In the genomic region with DNA sequence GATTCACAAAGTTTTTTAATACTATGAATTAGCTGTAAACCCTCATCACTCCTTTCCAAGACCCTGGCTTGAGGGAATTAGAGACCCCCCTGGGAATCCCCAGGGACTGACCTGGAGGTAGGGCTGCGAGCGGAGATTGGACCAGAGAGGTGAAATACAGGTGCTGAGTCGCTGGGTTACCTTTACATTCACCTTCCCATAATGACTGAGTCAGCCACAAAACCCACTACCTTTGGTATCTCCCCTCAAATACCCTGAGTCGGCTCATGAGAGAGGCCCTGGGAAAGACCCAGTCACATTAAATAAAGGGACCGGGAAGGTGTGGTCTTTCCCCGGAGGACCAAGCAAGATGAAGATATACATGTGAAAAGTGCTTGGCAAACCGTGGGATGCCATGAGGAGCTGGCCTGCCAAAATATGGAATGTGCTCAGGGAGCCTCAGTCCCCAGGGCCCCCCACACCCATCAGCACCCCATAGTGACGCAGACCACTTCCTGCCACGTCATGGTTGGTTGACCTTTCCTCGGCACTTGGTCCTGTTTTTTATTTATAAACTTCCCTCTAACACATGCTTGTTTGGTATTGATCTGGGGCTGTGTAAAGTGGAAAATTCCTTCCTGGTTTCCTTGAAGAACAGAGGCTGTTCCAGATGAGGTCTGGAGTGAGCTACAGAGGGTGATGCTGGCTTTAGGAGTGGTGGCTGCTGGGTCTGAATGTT, we compare ENCODE assay signal across 11 cellular contexts. TPM values are rescaled to one million over a fixed set of nuclear protein-coding genes. Genes with fewer than 3 reads are reported as not detected.
DNase-seq lines count a peak whose midpoint lies in the region; ATAC-seq and TF ChIP-seq lines count a peak whose summit lies in the region.
"Had no signal": no experiment of that assay in that cellular context is flagged by ENCODE, and none has a peak within 500 bp of the region (broad histone marks: within the 10 kb centered on the region; RNA-seq: fewer than 3 reads in every experiment).

No MANE protein-coding gene starts in this region.

- CTCF ChIA-PET in IMR-90 (lab: Yijun Ruan, JAX) = interaction anchor here (1.6 kb wide), 1 partner anchor 232 kb away, joined by 4 read pairs; no protein-coding TSS in a partner anchor

- no peaks in the 10 kb centered on the region for H3K27me3 ChIP-seq in IMR-90 (ENCODE audit: control insufficient read depth, insufficient read depth, low read length)
- H3K27me3 ChIP-seq in sigmoid colon = no peaks in the 10 kb centered on the region

- H3K14ac ChIP-seq in IMR-90 (replicated peaks; ENCODE audit: low read depth, low read length) = peak overlapping the region; percentile 34; the same call in 1 of the 2 replicates

- TF ChIP-seq EP300 in sigmoid colon (IDR thresholded peaks at IDR 0.05) = peak in 2 of 4 donors; percentile 1 to 46

- 0 out of 2 replicates have a peak overlapping the region, but pooled peaks have one; percentile 9 for H3K23ac ChIP-seq in IMR-90 (ENCODE audit: low read depth, low read length)

- no peaks in the 10 kb centered on the region for H3K79me1 ChIP-seq in IMR-90 (ENCODE audit: low read depth in 1 of 2, low read length in 2 of 2)

- peak overlapping the region; percentile 79 for H2BK120ac ChIP-seq in IMR-90 (ENCODE audit: low read depth, low read length)

- peak; percentile 12; the same call in 1 of the 2 replicates for ATAC-seq in IMR-90 (ENCODE audit: low read depth)
- ATAC-seq in GM19395 (IDR thresholded peaks at IDR 0.05; ENCODE audit: unreplicated experiment) = no peak
- ATAC-seq in HG02610 (IDR thresholded peaks at IDR 0.05; ENCODE audit: unreplicated experiment) = no peak

- H2AK9ac ChIP-seq in IMR-90 (replicated peaks; ENCODE audit: low read depth, low read length, poor library complexity) = no peak overlapping the region

- H3K9ac ChIP-seq in IMR-90 (ENCODE audit: low read depth, low read length) = no peak overlapping the region

- H3K4me1 ChIP-seq in IMR-90 (ENCODE audit: control insufficient read depth, insufficient read depth, low read length) (peaks cover 8% of the 10 kb centered on the region), sigmoid colon (peaks cover 0 to 11% (median 4%) of the 10 kb centered on the region in 4 donors)

- DNase-seq in NK-92 treated with Interleukin-12 subunit alpha and Interleukin-12 subunit beta, amount 100 ng/mL, for 24 hours (lab: John Stamatoyannopoulos, UW) = peak; percentile 39
- DNase-seq in NK-92 (lab: John Stamatoyannopoulos, UW; ENCODE audit: unreplicated experiment) = no peak
- peak; percentile 83 for DNase-seq in IMR-90
- peak; percentile 88 to 91 for DNase-seq in cardiac fibroblast (ENCODE audit: low read depth in 2 of 2)
- DNase-seq in sigmoid colon = peak; percentile 43
- no peak for DNase-seq in GM10266 (ENCODE audit: extremely low spot score)
- DNase-seq: GF-D8, head of caudate nucleus, NCI-H1694 had no signal

- intact Hi-C loops in IMR-90 (cut with micrococcal nuclease) (loop anchor here (5.0 kb wide), 1 partner anchor 71 kb away; no protein-coding TSS in a partner anchor), sigmoid colon (cut with DNase I) (no loop called here)

- no peak overlapping the region for H2BK5ac ChIP-seq in IMR-90 (ENCODE audit: low read depth, low read length, poor library complexity, severe bottlenecking)

- H2BK15ac ChIP-seq in IMR-90 (ENCODE audit: low read depth, low read length) = peak overlapping the region; percentile 53

- H3K4ac ChIP-seq in IMR-90 (ENCODE audit: low read depth, low read length) = peak overlapping the region; percentile 47

- H3K9me1 ChIP-seq in IMR-90 (ENCODE audit: insufficient read depth, low read length) = peaks cover 19% of the 10 kb centered on the region

- peak overlapping the region; percentile 84 for H2AK5ac ChIP-seq in IMR-90 (ENCODE audit: low read depth, low read length)

- no peak overlapping the region for H3K4me3 ChIP-seq in IMR-90 (ENCODE audit: insufficient read depth, low read depth, low read length)
- H3K4me3 ChIP-seq in cardiac fibroblast (replicated peaks in 1 of 2; ENCODE audit: low read depth in 2 of 2, low read length in 2 of 2) = no peak overlapping the region
- no peak overlapping the region for H3K4me3 ChIP-seq in sigmoid colon

- H2BK20ac ChIP-seq in IMR-90 (ENCODE audit: low read depth, low read length) = peak overlapping the region; percentile 65; the same call in 1 of the 2 replicates

- H4K8ac ChIP-seq in IMR-90 (ENCODE audit: low read depth in 2 of 2, low read length in 2 of 2) = peak overlapping the region; percentile 19 to 74; a peak in 3 of 4 replicates

- peak overlapping the region; percentile 81 for H2AFZ ChIP-seq in IMR-90 (replicated peaks; ENCODE audit: low read length, poor library complexity)

- in situ Hi-C loops in IMR-90 (cut with MboI; ENCODE audit: low sequenced_read_pairs) = loop anchor here (5.0 kb wide), 1 partner anchor 216 kb away; no protein-coding TSS in a partner anchor

- 0 out of 2 replicates have a peak overlapping the region, but pooled peaks have one; percentile 5 for H4K91ac ChIP-seq in IMR-90 (ENCODE audit: insufficient read depth, low read depth, low read length)

- H3K36me3 ChIP-seq in IMR-90 (ENCODE audit: control insufficient read depth, insufficient read depth, low read length) (no peaks in the 10 kb centered on the region), sigmoid colon (no peaks in the 10 kb centered on the region)

- H3K9me3 ChIP-seq in IMR-90 (ENCODE audit: control insufficient read depth, insufficient read depth, low read length) (no peaks in the 10 kb centered on the region), sigmoid colon (no peaks in the 10 kb centered on the region)

- H4K20me1 ChIP-seq in IMR-90 (ENCODE audit: insufficient read depth, low read length) = no peaks in the 10 kb centered on the region

- H4K5ac ChIP-seq in IMR-90 (ENCODE audit: low read depth, low read length) = peak overlapping the region; percentile 80

- POLR2A ChIA-PET in IMR-90 (lab: Charles Lee; ENCODE audit: unreplicated experiment) = no interaction called here

- 0 out of 2 replicates have a peak, but pooled peaks have one; percentile 4 for TF ChIP-seq RAD21 in IMR-90 (IDR thresholded peaks at IDR 0.05; ENCODE audit: low read length)

- no peak for TF ChIP-seq CTCF in IMR-90 (conservative IDR thresholded peaks at IDR 0.05; ENCODE audit: low read depth, low read length)
- no peak for TF ChIP-seq CTCF in cardiac fibroblast (IDR thresholded peaks at IDR 0.05; ENCODE audit: low read depth, low read length)
- no peak for TF ChIP-seq CTCF in sigmoid colon (IDR thresholded peaks at IDR 0.05)
- no peak for TF ChIP-seq CTCF in GM10266 (IDR thresholded peaks at IDR 0.05; ENCODE audit: control insufficient read depth, insufficient read depth, low read depth, missing control alignments)

- peak overlapping the region; percentile 23; the same call in 1 of the 2 replicates for H3K27ac ChIP-seq in IMR-90 (ENCODE audit: insufficient read depth, low read length)
- H3K27ac ChIP-seq in sigmoid colon = no peak overlapping the region

- BruUV-seq in IMR-90 (replicated peaks; lab: Mats Ljungman, UMichigan) = no TSS peak

- peak overlapping the region; percentile 66 for H3K18ac ChIP-seq in IMR-90 (ENCODE audit: low read depth, low read length)

- TF ChIP-seq POLR2A in IMR-90 (IDR thresholded peaks at IDR 0.05; ENCODE audit: low read depth, low read length) (no peak), sigmoid colon (IDR thresholded peaks at IDR 0.05) (no peak)

- H3K56ac ChIP-seq in IMR-90 (ENCODE audit: extremely low read depth, insufficient read depth, low read length) = no peak overlapping the region

- no peak overlapping the region for H3K4me2 ChIP-seq in IMR-90 (ENCODE audit: low read depth, low read length)

- no CpG with 5 or more reads among the region's 10 CpGs for WGBS in IMR-90 (ENCODE audit: extremely low coverage in 2 of 2, insufficient read length in 1 of 2), 2 experiments
- WGBS in sigmoid colon, 2 donors = 54 to 69% methylated on average over 10 of the region's 10 CpGs

- dilution Hi-C loops in IMR-90 (cut with HindIII; ENCODE audit: low sequenced_read_pairs, unreplicated experiment) = no loop called here

TF ChIP-seq in IMR-90, 13 proteins besides CTCF, POLR2A, EP300 and RAD21:
- no peak for TF ChIP-seq MAFK (IDR thresholded peaks at IDR 0.05; ENCODE audit: low read depth, low read length)
- no peak for TF ChIP-seq CEBPB (IDR thresholded peaks at IDR 0.05; ENCODE audit: low read depth, low read length)
- 0 out of 2 replicates have a peak, but pooled peaks have one; percentile 41 for TF ChIP-seq MAZ (IDR thresholded peaks at IDR 0.05; ENCODE audit: borderline replicate concordance, low read depth, low read length)
- peak; percentile 30; the same call in 1 of the 2 replicates for TF ChIP-seq BHLHE40 (IDR thresholded peaks at IDR 0.05; ENCODE audit: low read depth, low read length)

RNA-seq across cellular contexts. Expression of gene IL1RL2, which starts 51.4 kb away (rescaled TPM):
- 0.28 and 0.36 TPM in 2 replicates for total RNA-seq in IMR-90 (2012; rRNA removed)
- 0.09 and 0.26 TPM in 2 replicates for polyA plus RNA-seq in IMR-90 (2012; rRNA removed)
- polyA plus RNA-seq in IMR-90 (2012; cell fraction: cytosol; rRNA removed) = 0.03 and 0.08 TPM in 2 replicates
- 0.18 and 0.71 TPM in 2 replicates for polyA plus RNA-seq in IMR-90 (2012; cell fraction: nucleus; rRNA removed; ENCODE audit: low replicate concordance)
- total RNA-seq in sigmoid colon = under 1 TPM in 1 of 4 donors, not detected in 3; 0.27 TPM
- under 1 TPM in 2 of 3 donors, not detected in 1; 0.60 to 0.90 TPM for polyA plus RNA-seq in sigmoid colon

Comparison
In these comparisons a context has a peak if more than half of its experiments do, and no peak if none do; other contexts are left out.
1. DNase-seq: peak in NK-92 treated with Interleukin-12 subunit alpha and Interleukin-12 subunit beta, amount 100 ng/mL, for 24 hours (single experiment), IMR-90 (single experiment), cardiac fibroblast (2 of 2) and sigmoid colon (single experiment); none in NK-92 (single experiment) and GM10266 (single experiment).